1 cellular context compared by ENCODE assay signal in genomic region chr2:98702127-98702802, GRCh38.
A peak's percentile ranks its signal among the peaks of the same experiment; 100 is the strongest.
TF ChIP-seq lines count a peak whose summit lies in the region.

No MANE protein-coding gene starts in this region.

TF ChIP-seq in HepG2, 621 proteins besides CTCF, POLR2A, EP300 and RAD21 (continued from another document and continues in another):
- TF ChIP-seq ZBTB10 (CRISPR knock-in tag; IDR thresholded peaks at IDR 0.05; ENCODE audit: borderline replicate concordance) (0 out of 2 replicates have a peak, but pooled peaks have one; percentile 37), CSRNP2 (CRISPR knock-in tag; conservative IDR thresholded peaks at IDR 0.05; ENCODE audit: low read depth) (no peak), ZNF589 (CRISPR knock-in tag; conservative IDR thresholded peaks at IDR 0.05) (peak; percentile 51; the same call in 1 of the 2 replicates), ZNF207 (IDR thresholded peaks at IDR 0.05; ENCODE audit: borderline replicate concordance) (no peak), ZNF441 (CRISPR knock-in tag; IDR thresholded peaks at IDR 0.05; ENCODE audit: borderline replicate concordance) (0 out of 2 replicates have a peak, but pooled peaks have one; percentile 36), XRCC5 (optimal IDR thresholded peaks at IDR 0.05; ENCODE audit: low read length) (peak; percentile 90), ZMYM3 (CRISPR knock-in tag; IDR thresholded peaks at IDR 0.05) (peak; percentile 92), ZNF225 (CRISPR knock-in tag; IDR thresholded peaks at IDR 0.05) (peak; percentile 87), HMGXB3 (CRISPR knock-in tag; IDR thresholded peaks at IDR 0.05; ENCODE audit: borderline replicate concordance) (0 out of 2 replicates have a peak, but pooled peaks have one; percentile 49), ZNF629 (CRISPR knock-in tag; conservative IDR thresholded peaks at IDR 0.05) (peak; percentile 68; the same call in 1 of the 2 replicates), ZNF572 (CRISPR knock-in tag; IDR thresholded peaks at IDR 0.05) (peak; percentile 92; the same call in 1 of the 2 replicates), ZNF124 (CRISPR knock-in tag; IDR thresholded peaks at IDR 0.05) (no peak), PHF20 (CRISPR knock-in tag; IDR thresholded peaks at IDR 0.05) (0 out of 2 replicates have a peak, but pooled peaks have one; percentile 44), FOXK1 (CRISPR knock-in tag; IDR thresholded peaks at IDR 0.05; ENCODE audit: borderline replicate concordance, low read depth) (peak; percentile 68; the same call in 1 of the 2 replicates), ZSCAN31 (CRISPR knock-in tag; IDR thresholded peaks at IDR 0.05; ENCODE audit: low read depth) (peak; percentile 99), GATAD2A (CRISPR knock-in tag; IDR thresholded peaks at IDR 0.05) (peak; percentile 93), ZMYM4 (CRISPR knock-in tag; IDR thresholded peaks at IDR 0.05) (peak; percentile 95), ZNF746 (CRISPR knock-in tag; IDR thresholded peaks at IDR 0.05) (no peak), CCDC6 (CRISPR knock-in tag; IDR thresholded peaks at IDR 0.05) (peak; percentile 81), NFYB (CRISPR knock-in tag; IDR thresholded peaks at IDR 0.05) (peak; percentile 27; the same call in 1 of the 2 replicates), ZFP91 (CRISPR knock-in tag; IDR thresholded peaks at IDR 0.05; ENCODE audit: borderline replicate concordance) (peak; percentile 91), KLF9 (CRISPR knock-in tag; IDR thresholded peaks at IDR 0.05; ENCODE audit: low read depth) (peak; percentile 60; the same call in 1 of the 2 replicates), POLR2AphosphoS2 (IDR thresholded peaks at IDR 0.05; ENCODE audit: low read depth, low read length) (no peak), FOXA1 (IDR thresholded peaks at IDR 0.05) (no peak), FOXA1 (CRISPR knock-in tag; IDR thresholded peaks at IDR 0.05) (peak; percentile 59; the same call in 1 of the 2 replicates), ZNF329 (CRISPR knock-in tag; IDR thresholded peaks at IDR 0.05; ENCODE audit: low read depth) (peak; percentile 41; the same call in 1 of the 2 replicates), EED (CRISPR knock-in tag; IDR thresholded peaks at IDR 0.05) (peak; percentile 75; the same call in 1 of the 2 replicates), NR2F6 (IDR thresholded peaks at IDR 0.05) (no peak), NR2F6 (CRISPR knock-in tag; IDR thresholded peaks at IDR 0.05) (peak; percentile 66; the same call in 1 of the 2 replicates), ZBED4 (CRISPR knock-in tag; IDR thresholded peaks at IDR 0.05; ENCODE audit: borderline replicate concordance) (peak; percentile 82; the same call in 1 of the 2 replicates), ZNF296 (CRISPR knock-in tag; conservative IDR thresholded peaks at IDR 0.05) (no peak), KDM2A (CRISPR knock-in tag; IDR thresholded peaks at IDR 0.05; ENCODE audit: borderline replicate concordance, low read depth) (peak; percentile 80), ZNF281 (CRISPR knock-in tag; IDR thresholded peaks at IDR 0.05; ENCODE audit: borderline replicate concordance) (0 out of 2 replicates have a peak, but pooled peaks have one; percentile 52), HNRNPH1 (optimal IDR thresholded peaks at IDR 0.05; ENCODE audit: low read depth, low read length) (no peak), ZBTB39 (CRISPR knock-in tag; IDR thresholded peaks at IDR 0.05) (peak; percentile 86; the same call in 1 of the 2 replicates), ZNF598 (CRISPR knock-in tag; IDR thresholded peaks at IDR 0.05; ENCODE audit: borderline replicate concordance) (peak; percentile 97; the same call in 1 of the 2 replicates), STAG1 (CRISPR knock-in tag; IDR thresholded peaks at IDR 0.05) (peak; percentile 34; the same call in 1 of the 2 replicates), ZNF784 (CRISPR knock-in tag; IDR thresholded peaks at IDR 0.05; ENCODE audit: borderline replicate concordance) (peak; percentile 68; the same call in 1 of the 2 replicates)
